Comparison of ENCODE assay signal across 1 cellular context in the genomic region with DNA sequence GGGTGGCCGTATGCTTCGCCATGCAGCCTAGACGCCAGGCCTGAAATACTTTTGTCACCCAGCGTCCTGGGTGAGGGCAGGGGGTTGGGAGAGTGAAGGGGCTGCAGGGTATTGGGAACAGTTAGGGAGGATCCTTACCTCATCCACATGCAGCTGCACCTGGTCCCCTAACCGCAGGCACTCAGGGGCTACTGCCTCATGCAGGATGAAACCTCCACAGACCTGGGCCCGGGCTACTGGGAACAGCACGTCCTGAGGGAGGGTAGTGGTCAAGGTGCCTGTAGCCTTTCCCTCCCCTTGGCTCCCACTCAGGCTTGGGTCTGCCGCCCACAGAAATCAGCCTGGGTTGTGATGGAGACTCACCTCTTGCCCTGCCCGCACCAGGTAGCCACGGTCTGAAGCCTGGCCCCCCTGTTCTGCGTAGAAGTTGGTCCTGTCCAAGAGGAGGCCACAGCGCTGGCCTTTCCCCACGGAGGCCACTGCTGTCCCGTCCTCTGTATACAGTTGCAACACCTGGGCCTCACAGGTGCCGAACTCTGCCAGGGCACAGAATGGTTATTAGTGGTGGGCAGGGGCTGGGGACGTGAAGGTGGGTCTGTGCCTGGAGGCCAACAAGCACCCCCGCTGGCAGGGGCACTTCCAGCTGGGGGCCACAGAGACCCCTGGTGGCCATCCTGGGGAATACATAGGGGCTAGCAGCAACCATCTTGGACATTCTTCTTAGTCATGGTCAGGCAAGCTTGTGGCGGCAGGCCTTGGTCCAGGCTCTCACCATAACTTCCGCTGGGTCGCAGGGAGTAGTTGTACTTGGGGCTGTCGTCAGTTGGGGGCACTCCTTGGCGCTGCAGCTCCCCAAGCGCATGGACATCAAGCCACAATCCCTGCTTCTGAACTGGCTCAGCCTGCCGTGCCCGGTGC.
TF ChIP-seq lines count a peak whose summit lies in the region.

No MANE protein-coding gene starts in this region.

TF ChIP-seq in K562, 482 proteins besides CTCF, POLR2A, EP300 and RAD21 (continues in another document):
- TF ChIP-seq SMC3 (conservative IDR thresholded peaks at IDR 0.05; ENCODE audit: insufficient read depth, low read depth, low read length) (peak; percentile 53), ZNF121 (CRISPR knock-in tag; conservative IDR thresholded peaks at IDR 0.05) (no peak), NFE2 (IDR thresholded peaks at IDR 0.05; ENCODE audit: low read depth) (peak; percentile 83), TFAP4 (CRISPR knock-in tag; IDR thresholded peaks at IDR 0.05; ENCODE audit: borderline replicate concordance) (peak; percentile 91), ETV1 (tag; conservative IDR thresholded peaks at IDR 0.05; ENCODE audit: low read depth) (0 out of 2 replicates have a peak, but pooled peaks have one; percentile 21), MAX (CRISPR knock-in tag; IDR thresholded peaks at IDR 0.05) (peak; percentile 42), MAFK (IDR thresholded peaks at IDR 0.05; ENCODE audit: low read length) (peak; percentile 32; the same call in 1 of the 2 replicates), TAF1 (IDR thresholded peaks at IDR 0.05; ENCODE audit: control insufficient read depth, extremely low read depth, insufficient read depth, low read length, severe bottlenecking) (peak; percentile 16), ZNF316 (IDR thresholded peaks at IDR 0.05) (peak; percentile 34; the same call in 1 of the 2 replicates), ZNF217 (CRISPR knock-in tag; IDR thresholded peaks at IDR 0.05) (no peak), ETS1 (conservative IDR thresholded peaks at IDR 0.05; ENCODE audit: control insufficient read depth, low read depth, low read length) (0 out of 2 replicates have a peak, but pooled peaks have one; percentile 5), KLF16 (IDR thresholded peaks at IDR 0.05) (0 out of 2 replicates have a peak, but pooled peaks have one; percentile 18), PTTG1 (tag; IDR thresholded peaks at IDR 0.05; ENCODE audit: low read depth) (no peak), TBP (optimal IDR thresholded peaks at IDR 0.05; ENCODE audit: low read depth, low read length) (peak; percentile 28), TEAD4 (IDR thresholded peaks at IDR 0.05; ENCODE audit: low read length) (peak; percentile 21; the same call in 1 of the 2 replicates), TEAD4 (CRISPR knock-in tag; IDR thresholded peaks at IDR 0.05; ENCODE audit: borderline replicate concordance) (no peak; the same call in 1 of the 2 replicates), RBFOX2 (IDR thresholded peaks at IDR 0.05; ENCODE audit: low read depth, low read length) (peak; percentile 46), VEZF1 (CRISPR knock-in tag; IDR thresholded peaks at IDR 0.05) (peak; percentile 38; the same call in 1 of the 2 replicates), POLR2G (IDR thresholded peaks at IDR 0.05; ENCODE audit: low read depth, low read length) (peak; percentile 49), PRDM10 (IDR thresholded peaks at IDR 0.05; ENCODE audit: partially characterized antibody) (peak; percentile 42), XRCC5 (IDR thresholded peaks at IDR 0.05; ENCODE audit: low read depth, low read length) (peak; percentile 88), ZNF143 (CRISPR knock-in tag; IDR thresholded peaks at IDR 0.05) (0 out of 2 replicates have a peak, but pooled peaks have one; percentile 43), ARID4B (CRISPR knock-in tag; IDR thresholded peaks at IDR 0.05) (peak; percentile 29; the same call in 1 of the 2 replicates), PURB (CRISPR knock-in tag; IDR thresholded peaks at IDR 0.05; ENCODE audit: low read depth) (0 out of 2 replicates have a peak, but pooled peaks have one; percentile 78), RCOR1 (IDR thresholded peaks at IDR 0.05; ENCODE audit: borderline replicate concordance in 1 of 2, low read depth in 2 of 2, low read length in 2 of 2) (peak in 1 of 2 experiments; percentile 28; a peak in 1 of 4 replicates), NFYB (IDR thresholded peaks at IDR 0.05; ENCODE audit: extremely low read depth, insufficient read length) (no peak), FOSL1 (tag; conservative IDR thresholded peaks at IDR 0.05) (no peak)
- TF ChIP-seq, protein P1, sequence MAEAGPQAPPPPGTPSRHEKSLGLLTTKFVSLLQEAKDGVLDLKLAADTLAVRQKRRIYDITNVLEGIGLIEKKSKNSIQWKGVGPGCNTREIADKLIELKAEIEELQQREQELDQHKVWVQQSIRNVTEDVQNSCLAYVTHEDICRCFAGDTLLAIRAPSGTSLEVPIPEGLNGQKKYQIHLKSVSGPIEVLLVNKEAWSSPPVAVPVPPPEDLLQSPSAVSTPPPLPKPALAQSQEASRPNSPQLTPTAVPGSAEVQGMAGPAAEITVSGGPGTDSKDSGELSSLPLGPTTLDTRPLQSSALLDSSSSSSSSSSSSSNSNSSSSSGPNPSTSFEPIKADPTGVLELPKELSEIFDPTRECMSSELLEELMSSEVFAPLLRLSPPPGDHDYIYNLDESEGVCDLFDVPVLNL (CRISPR knock-in tag; IDR thresholded peaks at IDR 0.05; ENCODE audit: low read depth): 0 out of 2 replicates have a peak, but pooled peaks have one; percentile 23
- TF ChIP-seq, protein P2, sequence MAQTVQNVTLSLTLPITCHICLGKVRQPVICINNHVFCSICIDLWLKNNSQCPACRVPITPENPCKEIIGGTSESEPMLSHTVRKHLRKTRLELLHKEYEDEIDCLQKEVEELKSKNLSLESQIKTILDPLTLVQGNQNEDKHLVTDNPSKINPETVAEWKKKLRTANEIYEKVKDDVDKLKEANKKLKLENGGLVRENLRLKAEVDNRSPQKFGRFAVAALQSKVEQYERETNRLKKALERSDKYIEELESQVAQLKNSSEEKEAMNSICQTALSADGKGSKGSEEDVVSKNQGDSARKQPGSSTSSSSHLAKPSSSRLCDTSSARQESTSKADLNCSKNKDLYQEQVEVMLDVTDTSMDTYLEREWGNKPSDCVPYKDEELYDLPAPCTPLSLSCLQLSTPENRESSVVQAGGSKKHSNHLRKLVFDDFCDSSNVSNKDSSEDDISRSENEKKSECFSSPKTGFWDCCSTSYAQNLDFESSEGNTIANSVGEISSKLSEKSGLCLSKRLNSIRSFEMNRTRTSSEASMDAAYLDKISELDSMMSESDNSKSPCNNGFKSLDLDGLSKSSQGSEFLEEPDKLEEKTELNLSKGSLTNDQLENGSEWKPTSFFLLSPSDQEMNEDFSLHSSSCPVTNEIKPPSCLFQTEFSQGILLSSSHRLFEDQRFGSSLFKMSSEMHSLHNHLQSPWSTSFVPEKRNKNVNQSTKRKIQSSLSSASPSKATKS (CRISPR knock-in tag; IDR thresholded peaks at IDR 0.05): no peak
- TF ChIP-seq, protein P3, sequence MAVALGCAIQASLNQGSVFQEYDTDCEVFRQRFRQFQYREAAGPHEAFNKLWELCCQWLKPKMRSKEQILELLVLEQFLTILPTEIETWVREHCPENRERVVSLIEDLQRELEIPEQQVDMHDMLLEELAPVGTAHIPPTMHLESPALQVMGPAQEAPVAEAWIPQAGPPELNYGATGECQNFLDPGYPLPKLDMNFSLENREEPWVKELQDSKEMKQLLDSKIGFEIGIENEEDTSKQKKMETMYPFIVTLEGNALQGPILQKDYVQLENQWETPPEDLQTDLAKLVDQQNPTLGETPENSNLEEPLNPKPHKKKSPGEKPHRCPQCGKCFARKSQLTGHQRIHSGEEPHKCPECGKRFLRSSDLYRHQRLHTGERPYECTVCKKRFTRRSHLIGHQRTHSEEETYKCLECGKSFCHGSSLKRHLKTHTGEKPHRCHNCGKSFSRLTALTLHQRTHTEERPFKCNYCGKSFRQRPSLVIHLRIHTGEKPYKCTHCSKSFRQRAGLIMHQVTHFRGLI (CRISPR knock-in tag; IDR thresholded peaks at IDR 0.05): no peak
- TF ChIP-seq, protein P4, sequence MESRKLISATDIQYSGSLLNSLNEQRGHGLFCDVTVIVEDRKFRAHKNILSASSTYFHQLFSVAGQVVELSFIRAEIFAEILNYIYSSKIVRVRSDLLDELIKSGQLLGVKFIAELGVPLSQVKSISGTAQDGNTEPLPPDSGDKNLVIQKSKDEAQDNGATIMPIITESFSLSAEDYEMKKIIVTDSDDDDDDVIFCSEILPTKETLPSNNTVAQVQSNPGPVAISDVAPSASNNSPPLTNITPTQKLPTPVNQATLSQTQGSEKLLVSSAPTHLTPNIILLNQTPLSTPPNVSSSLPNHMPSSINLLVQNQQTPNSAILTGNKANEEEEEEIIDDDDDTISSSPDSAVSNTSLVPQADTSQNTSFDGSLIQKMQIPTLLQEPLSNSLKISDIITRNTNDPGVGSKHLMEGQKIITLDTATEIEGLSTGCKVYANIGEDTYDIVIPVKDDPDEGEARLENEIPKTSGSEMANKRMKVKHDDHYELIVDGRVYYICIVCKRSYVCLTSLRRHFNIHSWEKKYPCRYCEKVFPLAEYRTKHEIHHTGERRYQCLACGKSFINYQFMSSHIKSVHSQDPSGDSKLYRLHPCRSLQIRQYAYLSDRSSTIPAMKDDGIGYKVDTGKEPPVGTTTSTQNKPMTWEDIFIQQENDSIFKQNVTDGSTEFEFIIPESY (CRISPR knock-in tag; IDR thresholded peaks at IDR 0.05): peak; percentile 99
